ENCODE assay signal across 18 cellular contexts in genomic region chr3:193906849-193907410, GRCh38.
"Had no signal": no experiment of that assay in that cellular context is flagged by ENCODE, and none has a peak within 500 bp of the region (broad histone marks: within the 10 kb centered on the region; RNA-seq: fewer than 3 reads in every experiment).

No MANE protein-coding gene starts in this region.

- H3K36me3 ChIP-seq: heart left ventricle, neutrophil, stomach, thoracic aorta, transverse colon had no signal

- H3K9me3 ChIP-seq: neutrophil, psoas muscle, thoracic aorta, transverse colon had no signal

- H3K4me1 ChIP-seq: psoas muscle had no signal

- DNase-seq: effector memory CD8-positive, alpha-beta T cell; erythroblast; hypothalamus; kidney glomerular epithelial cell; mucosa of descending colon; naive thymus-derived CD8-positive, alpha-beta T cell; psoas muscle; retina; stimulated activated CD4-positive, alpha-beta T cell treated with anti-CD3 and anti-CD28 coated beads, Interleukin-2, amount 100 ng/mL, for 24 hours; stimulated activated CD4-positive, alpha-beta T cell treated with anti-CD3 and anti-CD28 coated beads, Interleukin-4, amount 100 ng/mL, for 4 hours; stimulated activated naive CD4-positive, alpha-beta T cell; stomach; substantia nigra; transverse colon had no signal

- H3K4me3 Mint-ChIP-seq: dendritic cell treated with granulocyte-macrophage colony-stimulating factor and Interleukin-4, amounts not matched to agents 40 ng/mL and 50 ng/mL, for 4 days; effector memory CD8-positive, alpha-beta T cell; naive thymus-derived CD8-positive, alpha-beta T cell had no signal

- ATAC-seq: effector memory CD8-positive, alpha-beta T cell; naive thymus-derived CD8-positive, alpha-beta T cell had no signal

- H3K27me3 ChIP-seq: heart left ventricle, neutrophil, stomach, transverse colon had no signal

- H3K9me3 Mint-ChIP-seq: effector memory CD8-positive, alpha-beta T cell had no signal

- H3K4me3 ChIP-seq: heart left ventricle, mucosa of descending colon, psoas muscle, stomach, thoracic aorta, transverse colon had no signal

- H3K27ac ChIP-seq: heart left ventricle, neutrophil, psoas muscle, stomach, thoracic aorta had no signal

- H3K27ac Mint-ChIP-seq: dendritic cell treated with granulocyte-macrophage colony-stimulating factor and Interleukin-4, amounts not matched to agents 40 ng/mL and 50 ng/mL, for 4 days; effector memory CD8-positive, alpha-beta T cell; naive thymus-derived CD8-positive, alpha-beta T cell had no signal
